ENCODE assay signal across 22 cellular contexts in genomic region chr16:54939537-54940278, GRCh38. TPM values are rescaled to one million over a fixed set of nuclear protein-coding genes. Genes with fewer than 3 reads are reported as not detected.
DNase-seq lines count a peak whose midpoint lies in the region; ATAC-seq and TF ChIP-seq lines count a peak whose summit lies in the region.
"Had no signal": no experiment of that assay in that cellular context is flagged by ENCODE, and none has a peak within 500 bp of the region (broad histone marks: within the 10 kb centered on the region; RNA-seq: fewer than 3 reads in every experiment).

No MANE protein-coding gene starts in this region.

- H3K27ac ChIP-seq in HUES6 (ENCODE audit: low read depth, low read length) (no peak overlapping the region), neural cell (ENCODE audit: low read length) (no peak overlapping the region), dorsolateral prefrontal cortex (no peak overlapping the region)
- H3K27ac ChIP-seq: hepatocyte had no signal

- H3K27me3 Mint-ChIP-seq in glutamatergic neuron (ENCODE audit: unreplicated experiment) = peaks cover 43% of the 10 kb centered on the region

- H3K36me3 ChIP-seq in HUES6 (ENCODE audit: control insufficient read depth, insufficient read depth, low read length) (no peaks in the 10 kb centered on the region), neural cell (ENCODE audit: insufficient read depth, low read length) (no peaks in the 10 kb centered on the region)
- H3K36me3 ChIP-seq: upper lobe of left lung had no signal

- TF ChIP-seq CTCF in glutamatergic neuron (IDR thresholded peaks at IDR 0.05; ENCODE audit: partially characterized antibody, unreplicated experiment) (no peak), neural cell (IDR thresholded peaks at IDR 0.05; ENCODE audit: poor library complexity, severe bottlenecking) (no peak), dorsolateral prefrontal cortex (IDR thresholded peaks at IDR 0.05 in 54 of 56, conservative IDR thresholded peaks at IDR 0.05 in 2 of 56; ENCODE audit: low read depth in 1 of 56, partially characterized antibody in 56 of 56) (no peak)

- H3K4me2 ChIP-seq in neural cell (ENCODE audit: low read length) = no peak overlapping the region

- ATAC-seq in HG03442 (IDR thresholded peaks at IDR 0.05; ENCODE audit: unreplicated experiment) (no peak), GM18517 (IDR thresholded peaks at IDR 0.05; ENCODE audit: unreplicated experiment) (no peak)
- ATAC-seq: activated CD4-positive, alpha-beta T cell treated with anti-CD3 and anti-CD28 coated beads for 36 hours; HCT116; left lobe of liver; PC-3; sciatic nerve had no signal

- peak; percentile 69 for DNase-seq in AG20443 (ENCODE audit: low spot score)
- DNase-seq in glutamatergic neuron = peak; percentile 68
- DNase-seq in T1000 (lab: John Stamatoyannopoulos, UW) = no peak
- DNase-seq in dorsolateral prefrontal cortex = no peak
- DNase-seq: activated CD4-positive, alpha-beta T cell treated with anti-CD3 and anti-CD28 coated beads for 36 hours; amygdala; DND-41; NCI-H2029 treated with DMSO at 0.1 percent for 48 hours; NCI-H524; PC-3; stimulated activated naive CD4-positive, alpha-beta T cell treated with Interleukin-2 at 50 U/mL for 16 hours had no signal

- H3K9me3 Mint-ChIP-seq in glutamatergic neuron (ENCODE audit: unreplicated experiment) = peaks cover 9% of the 10 kb centered on the region

- TF ChIP-seq RAD21 in neural cell (conservative IDR thresholded peaks at IDR 0.05) = no peak

- peaks cover 43% of the 10 kb centered on the region for H3K4me1 ChIP-seq in HUES6 (ENCODE audit: control insufficient read depth, insufficient read depth, low read length)

- H3K36me3 Mint-ChIP-seq in glutamatergic neuron (ENCODE audit: unreplicated experiment) = peaks cover 7% of the 10 kb centered on the region

- H2AFZ ChIP-seq in neural cell (ENCODE audit: low read depth, low read length) = no peak overlapping the region
- H2AFZ ChIP-seq: hepatocyte had no signal

- H3K27ac Mint-ChIP-seq in glutamatergic neuron (ENCODE audit: unreplicated experiment) = no peak overlapping the region
- H3K27ac Mint-ChIP-seq: activated CD4-positive, alpha-beta T cell treated with anti-CD3 and anti-CD28 coated beads for 36 hours had no signal

- no peak overlapping the region for H3K9ac ChIP-seq in HUES6 (ENCODE audit: low read length)
- no peak overlapping the region for H3K9ac ChIP-seq in neural cell (ENCODE audit: low read length)

- no peaks in the 10 kb centered on the region for H3K9me2 ChIP-seq in neural cell (ENCODE audit: insufficient read depth, low read length)

- H3K4me3 Mint-ChIP-seq in glutamatergic neuron (ENCODE audit: unreplicated experiment) = peak overlapping the region; percentile 34
- H3K4me3 Mint-ChIP-seq: activated CD4-positive, alpha-beta T cell treated with anti-CD3 and anti-CD28 coated beads for 36 hours had no signal

- intact Hi-C loops in dorsolateral prefrontal cortex (cut with DNase I) = loop anchor here (5.0 to 10.0 kb wide), 3 partner anchors 433 to 1165 kb away; partner anchors contain the start of gene IRX3 (in 1 of the 2)

- H3K9me3 ChIP-seq in HUES6 (ENCODE audit: control insufficient read depth, insufficient read depth, low read depth, low read length) = no peaks in the 10 kb centered on the region
- H3K9me3 ChIP-seq in neural cell (ENCODE audit: low read length) = no peaks in the 10 kb centered on the region
- H3K9me3 ChIP-seq: upper lobe of left lung had no signal

- H3K4me3 ChIP-seq in HUES6 (ENCODE audit: low read depth, low read length) (peak overlapping the region; percentile 28; the same call in 1 of the 2 replicates), neural cell (ENCODE audit: low read length) (no peak overlapping the region), dorsolateral prefrontal cortex (no peak overlapping the region)
- H3K4me3 ChIP-seq: hepatocyte had no signal

- no peaks in the 10 kb centered on the region for H4K20me1 ChIP-seq in neural cell (ENCODE audit: insufficient read depth)

- no peaks in the 10 kb centered on the region for H3K79me2 ChIP-seq in neural cell (replicated peaks; ENCODE audit: insufficient read depth, low read length)

- H3K4me1 Mint-ChIP-seq in glutamatergic neuron (ENCODE audit: low read depth, unreplicated experiment) = peaks cover 30% of the 10 kb centered on the region

- no peak for TF ChIP-seq EP300 in neural cell (conservative IDR thresholded peaks at IDR 0.05; ENCODE audit: poor library complexity, severe bottlenecking)

- H3F3A ChIP-seq in neural cell (ENCODE audit: insufficient read depth, low read length, poor library complexity, severe bottlenecking) = peaks cover 3% of the 10 kb centered on the region

- H3K27me3 ChIP-seq in HUES6 (ENCODE audit: control insufficient read depth, insufficient read depth, low read length) = peaks cover 100% of the 10 kb centered on the region
- H3K27me3 ChIP-seq in neural cell (ENCODE audit: insufficient read depth, low read depth, low read length) = peaks cover 99% of the 10 kb centered on the region
- peaks cover 10 to 73% (median 61%) of the 10 kb centered on the region in 45 donors for H3K27me3 ChIP-seq in dorsolateral prefrontal cortex

TF ChIP-seq in neural cell, 6 proteins besides CTCF, POLR2A, EP300 and RAD21:
- TF ChIP-seq, protein P1, sequence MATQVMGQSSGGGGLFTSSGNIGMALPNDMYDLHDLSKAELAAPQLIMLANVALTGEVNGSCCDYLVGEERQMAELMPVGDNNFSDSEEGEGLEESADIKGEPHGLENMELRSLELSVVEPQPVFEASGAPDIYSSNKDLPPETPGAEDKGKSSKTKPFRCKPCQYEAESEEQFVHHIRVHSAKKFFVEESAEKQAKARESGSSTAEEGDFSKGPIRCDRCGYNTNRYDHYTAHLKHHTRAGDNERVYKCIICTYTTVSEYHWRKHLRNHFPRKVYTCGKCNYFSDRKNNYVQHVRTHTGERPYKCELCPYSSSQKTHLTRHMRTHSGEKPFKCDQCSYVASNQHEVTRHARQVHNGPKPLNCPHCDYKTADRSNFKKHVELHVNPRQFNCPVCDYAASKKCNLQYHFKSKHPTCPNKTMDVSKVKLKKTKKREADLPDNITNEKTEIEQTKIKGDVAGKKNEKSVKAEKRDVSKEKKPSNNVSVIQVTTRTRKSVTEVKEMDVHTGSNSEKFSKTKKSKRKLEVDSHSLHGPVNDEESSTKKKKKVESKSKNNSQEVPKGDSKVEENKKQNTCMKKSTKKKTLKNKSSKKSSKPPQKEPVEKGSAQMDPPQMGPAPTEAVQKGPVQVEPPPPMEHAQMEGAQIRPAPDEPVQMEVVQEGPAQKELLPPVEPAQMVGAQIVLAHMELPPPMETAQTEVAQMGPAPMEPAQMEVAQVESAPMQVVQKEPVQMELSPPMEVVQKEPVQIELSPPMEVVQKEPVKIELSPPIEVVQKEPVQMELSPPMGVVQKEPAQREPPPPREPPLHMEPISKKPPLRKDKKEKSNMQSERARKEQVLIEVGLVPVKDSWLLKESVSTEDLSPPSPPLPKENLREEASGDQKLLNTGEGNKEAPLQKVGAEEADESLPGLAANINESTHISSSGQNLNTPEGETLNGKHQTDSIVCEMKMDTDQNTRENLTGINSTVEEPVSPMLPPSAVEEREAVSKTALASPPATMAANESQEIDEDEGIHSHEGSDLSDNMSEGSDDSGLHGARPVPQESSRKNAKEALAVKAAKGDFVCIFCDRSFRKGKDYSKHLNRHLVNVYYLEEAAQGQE (IDR thresholded peaks at IDR 0.05; ENCODE audit: borderline replicate concordance) = no peak
- TF ChIP-seq TAF1 (IDR thresholded peaks at IDR 0.05; ENCODE audit: low read depth) (no peak), POLR2AphosphoS5 (IDR thresholded peaks at IDR 0.05) (peak; percentile 51), EZH2 (IDR thresholded peaks at IDR 0.05; ENCODE audit: borderline replicate concordance, insufficient read depth, low read length, poor library complexity, severe bottlenecking) (no peak)
TF ChIP-seq in neural cell: peak in this region for 1.

RNA-seq across cellular contexts. Expression of gene IRX5, which starts 9.0 kb away (rescaled TPM):
- total RNA-seq in glutamatergic neuron (ENCODE audit: unreplicated experiment) (4.7 TPM), dorsolateral prefrontal cortex (under 1 TPM in 10 of 120 experiments, not detected in 110; 0.23 to 1.00 (median 0.40) TPM)
- 0.14 and 0.26 TPM in 2 replicates for polyA plus RNA-seq in neural cell
- polyA minus RNA-seq in neural cell = not detected in 2 replicates
- total RNA-seq: activated CD4-positive, alpha-beta T cell treated with anti-CD3 and anti-CD28 coated beads for 36 hours; fibroblast of villous mesenchyme had no signal
- polyA plus RNA-seq: AG04450 had no signal

Comparison
In these comparisons a context has a peak if more than half of its experiments do, and no peak if none do; other contexts are left out.
1. DNase-seq: peak in AG20443 (single experiment) and glutamatergic neuron (single experiment); none in T1000 (single experiment) and dorsolateral prefrontal cortex (0 of 10).